Comparison of ENCODE assay signal across 8 cellular contexts in genomic region chr2:74178211-74179062, GRCh38. TPM values are rescaled to one million over a fixed set of nuclear protein-coding genes. Genes with fewer than 3 reads are reported as not detected.
DNase-seq lines count a peak whose midpoint lies in the region; ATAC-seq and TF ChIP-seq lines count a peak whose summit lies in the region.

TSS of gene MOB1A (minus strand) at chr2:74178879. CDS start at chr2:74178674, 205 bp downstream.

- H3K36me3 ChIP-seq in left ventricle myocardium inferior = no peaks in the 10 kb centered on the region
- H3K36me3 ChIP-seq in prostate gland = no peaks in the 10 kb centered on the region
- no peaks in the 10 kb centered on the region for H3K36me3 ChIP-seq in urinary bladder (ENCODE audit: insufficient read depth)

- under 1% methylated on average over 81 of the region's 84 CpGs for WGBS in prostate gland
- under 1% methylated on average over 84 of the region's 84 CpGs for WGBS in urinary bladder

- H3K4me3 ChIP-seq in left ventricle myocardium inferior = peak within 1 kb of the TSS; percentile 91
- H3K4me3 ChIP-seq in prostate gland = peak within 1 kb of the TSS; percentile 71 to 98
- peak within 1 kb of the TSS; percentile 84 for H3K4me3 ChIP-seq in urinary bladder (ENCODE audit: low read depth, low read length)

- H3K27me3 ChIP-seq in left ventricle myocardium inferior (ENCODE audit: low read depth) = no peaks in the 10 kb centered on the region
- no peaks in the 10 kb centered on the region for H3K27me3 ChIP-seq in prostate gland (replicated peaks; ENCODE audit: insufficient read depth)

- peak; percentile 84 to 91 for DNase-seq in NCI-H187 (lab: John Stamatoyannopoulos, UW)
- DNase-seq in T-helper 2 cell = peak; percentile 94 to 98 (median 95)
- DNase-seq in left ventricle myocardium inferior = peak; percentile 98
- DNase-seq in prostate gland (ENCODE audit: low spot score) = peak; percentile 98

- peak; percentile 89 for TF ChIP-seq POLR2A in prostate gland (IDR thresholded peaks at IDR 0.05)

- ATAC-seq in GM18498 (IDR thresholded peaks at IDR 0.05; ENCODE audit: unreplicated experiment) (peak; percentile 82), HG02938 (IDR thresholded peaks at IDR 0.05; ENCODE audit: unreplicated experiment) (peak; percentile 78)

- peak within 1 kb of the TSS; percentile 73 for H3K27ac ChIP-seq in angular gyrus (ENCODE audit: low read depth, low read length)
- peak within 1 kb of the TSS; percentile 95 for H3K27ac ChIP-seq in left ventricle myocardium inferior (replicated peaks)
- peak within 1 kb of the TSS; percentile 90 to 97 for H3K27ac ChIP-seq in prostate gland
- peak within 1 kb of the TSS; percentile 93 for H3K27ac ChIP-seq in urinary bladder (ENCODE audit: low read depth)

- H3K9me3 ChIP-seq in left ventricle myocardium inferior (replicated peaks) (no peaks in the 10 kb centered on the region), prostate gland (no peaks in the 10 kb centered on the region)

- intact Hi-C loops in left ventricle myocardium inferior (cut with micrococcal nuclease) (no loop called here), prostate gland (cut with DNase I) (no loop called here)

- H3K4me1 ChIP-seq in left ventricle myocardium inferior (peaks cover 49% of the 10 kb centered on the region), prostate gland (replicated peaks) (no peaks in the 10 kb centered on the region), urinary bladder (ENCODE audit: insufficient read depth) (no peaks in the 10 kb centered on the region)

- TF ChIP-seq CTCF in left ventricle myocardium inferior (IDR thresholded peaks at IDR 0.05; ENCODE audit: borderline replicate concordance) = no peak
- no peak for TF ChIP-seq CTCF in prostate gland (IDR thresholded peaks at IDR 0.05)

RNA-seq across cellular contexts. Expression of gene MOB1A, which starts in this region (rescaled TPM):
- total RNA-seq in left ventricle myocardium inferior (54.9 TPM), prostate gland (10 to 100 TPM; 71.3 to 72.0 TPM), urinary bladder (164 TPM)
- 50.1 TPM for polyA plus RNA-seq in urinary bladder

Comparison
In these comparisons a context has a peak if more than half of its experiments do, and no peak if none do; other contexts are left out.
1. Peak in every context shown above with its lines: DNase-seq, ATAC-seq, H3K4me3 ChIP-seq and H3K27ac ChIP-seq.